9 cellular contexts compared by ENCODE assay signal in the genomic region with DNA sequence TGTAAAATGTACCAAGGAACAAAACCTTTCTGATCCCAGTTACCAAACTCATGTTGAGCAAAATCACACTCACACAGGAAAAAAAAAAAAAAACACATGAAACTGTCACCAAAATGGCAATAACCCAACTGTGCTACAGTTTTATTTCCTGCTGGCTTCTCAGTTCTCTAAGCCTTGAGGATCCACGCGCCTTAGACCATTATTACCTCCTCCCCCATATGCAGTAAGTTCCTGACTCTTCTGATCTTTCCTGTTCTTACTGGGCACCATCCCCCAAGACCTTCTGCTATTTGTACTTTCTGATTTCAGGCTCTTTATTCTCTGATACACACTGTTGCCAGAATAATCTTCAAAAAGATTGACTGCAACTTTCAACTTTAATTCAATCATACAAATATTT.
DNase-seq lines count a peak whose midpoint lies in the region; ATAC-seq and TF ChIP-seq lines count a peak whose summit lies in the region.
"Had no signal": no experiment of that assay in that cellular context is flagged by ENCODE, and none has a peak within 500 bp of the region (broad histone marks: within the 10 kb centered on the region; RNA-seq: fewer than 3 reads in every experiment).

No MANE protein-coding gene starts in this region.

- POLR2A ChIA-PET in naive thymus-derived CD4-positive, alpha-beta T cell (lab: Charles Lee): interaction anchor here (0.7 to 1.0 kb wide), 3 partner anchors 11 to 435 kb away, joined by 3 to 5 read pairs (median 4); no protein-coding TSS in a partner anchor

- H3K27me3 Mint-ChIP-seq in activated T-cell treated with anti-CD3 and anti-CD28 coated beads, Interleukin-2, amount 50 U/mL, for 24 hours: no peaks in the 10 kb centered on the region
- H3K27me3 Mint-ChIP-seq in naive thymus-derived CD4-positive, alpha-beta T cell: no peaks in the 10 kb centered on the region

- H3K36me3 Mint-ChIP-seq in activated T-cell treated with anti-CD3 and anti-CD28 coated beads, Interleukin-2, amount 50 U/mL, for 24 hours (ENCODE audit: low read depth): peaks cover 65% of the 10 kb centered on the region
- peaks cover 0 to 30% (median 28%) of the 10 kb centered on the region in 5 donors for H3K36me3 Mint-ChIP-seq in naive thymus-derived CD4-positive, alpha-beta T cell

- peaks cover 10 to 14% of the 10 kb centered on the region in 2 donors for H3K36me3 ChIP-seq in ascending aorta
- peaks cover 0 to 13% (median 0%) of the 10 kb centered on the region in 3 experiments for H3K36me3 ChIP-seq in naive thymus-derived CD4-positive, alpha-beta T cell (ENCODE audit: control insufficient read depth in 2 of 3, insufficient read depth in 3 of 3, low read length in 3 of 3)

- CTCF ChIA-PET in naive thymus-derived CD4-positive, alpha-beta T cell (lab: Charles Lee): no interaction called here

- intact Hi-C loops in ascending aorta (cut with DNase I): loop anchor here (2.0 kb wide), 1 partner anchor 15 kb away; no protein-coding TSS in a partner anchor
- intact Hi-C loops in naive thymus-derived CD4-positive, alpha-beta T cell (cut with micrococcal nuclease): loop anchor here (1.0 to 5.0 kb wide), 3 partner anchors 10 to 35 kb away; no protein-coding TSS in a partner anchor

- H3K27me3 ChIP-seq in ascending aorta: no peaks in the 10 kb centered on the region
- no peaks in the 10 kb centered on the region for H3K27me3 ChIP-seq in naive thymus-derived CD4-positive, alpha-beta T cell (ENCODE audit: control insufficient read depth in 2 of 2, insufficient read depth in 2 of 2, low read length in 2 of 2)

- H3K4me1 Mint-ChIP-seq in activated T-cell treated with anti-CD3 and anti-CD28 coated beads, Interleukin-2, amount 50 U/mL, for 24 hours (ENCODE audit: low read depth): peaks cover 68% of the 10 kb centered on the region
- peaks cover 48 to 77% (median 69%) of the 10 kb centered on the region in 7 donors for H3K4me1 Mint-ChIP-seq in naive thymus-derived CD4-positive, alpha-beta T cell

- TF ChIP-seq CTCF in ascending aorta (IDR thresholded peaks at IDR 0.05): no peak

- H3K9me3 ChIP-seq in ascending aorta: no peaks in the 10 kb centered on the region
- no peaks in the 10 kb centered on the region for H3K9me3 ChIP-seq in naive thymus-derived CD4-positive, alpha-beta T cell (ENCODE audit: control insufficient read depth in 2 of 3, low read length in 3 of 3)

- H3K4me1 ChIP-seq in ascending aorta: peaks cover 12 to 64% of the 10 kb centered on the region in 2 donors
- H3K4me1 ChIP-seq in naive thymus-derived CD4-positive, alpha-beta T cell (ENCODE audit: control insufficient read depth in 2 of 2, insufficient read depth in 2 of 2, low read length in 2 of 2): peaks cover 38 to 41% of the 10 kb centered on the region in 2 donors

- peak overlapping the region; percentile 84 for H3K27ac Mint-ChIP-seq in activated T-cell treated with anti-CD3 and anti-CD28 coated beads, Interleukin-2, amount 50 U/mL, for 24 hours
- H3K27ac Mint-ChIP-seq in naive thymus-derived CD4-positive, alpha-beta T cell: peak overlapping the region; percentile 36 to 95 (median 85)

- DNase-seq in activated T-cell treated with anti-CD3 and anti-CD28 coated beads, Interleukin-2, amount 50 U/mL, for 24 hours: no peak
- no peak for DNase-seq in activated T-cell treated with anti-CD3 and anti-CD28 coated beads, Interleukin-2, amount 50 U/mL, for 1 hour
- DNase-seq in ascending aorta (ENCODE audit: low spot score in 2 of 2) (peak in 1 of 2 donors; percentile 55), NCI-H2107 (lab: John Stamatoyannopoulos, UW) (no peak), NCI-H1105 (lab: John Stamatoyannopoulos, UW) (no peak)
- no peak for DNase-seq in naive thymus-derived CD4-positive, alpha-beta T cell

- H3K4me3 Mint-ChIP-seq in activated T-cell treated with anti-CD3 and anti-CD28 coated beads, Interleukin-2, amount 50 U/mL, for 24 hours: peak overlapping the region; percentile 2
- H3K4me3 Mint-ChIP-seq in naive thymus-derived CD4-positive, alpha-beta T cell: peak overlapping the region in 9 of 10 donors; percentile 26 to 94 (median 46)

- no peaks in the 10 kb centered on the region for H3K9me3 Mint-ChIP-seq in activated T-cell treated with anti-CD3 and anti-CD28 coated beads, Interleukin-2, amount 50 U/mL, for 24 hours
- peaks cover 0 to 4% (median 0%) of the 10 kb centered on the region in 11 donors for H3K9me3 Mint-ChIP-seq in naive thymus-derived CD4-positive, alpha-beta T cell

- peak overlapping the region in 1 of 2 donors; percentile 39 for H3K4me3 ChIP-seq in ascending aorta
- H3K4me3 ChIP-seq in naive thymus-derived CD4-positive, alpha-beta T cell (ENCODE audit: low read length): no peak overlapping the region

- ATAC-seq in HG03521 (IDR thresholded peaks at IDR 0.05; ENCODE audit: unreplicated experiment): peak; percentile 34
- ATAC-seq in naive thymus-derived CD4-positive, alpha-beta T cell: peak; percentile 38
- ATAC-seq in GM19023 (IDR thresholded peaks at IDR 0.05; ENCODE audit: unreplicated experiment): no peak

- peak overlapping the region; percentile 28 to 57 for H3K27ac ChIP-seq in ascending aorta
- H3K27ac ChIP-seq in naive thymus-derived CD4-positive, alpha-beta T cell (ENCODE audit: low read depth, low read length): peak overlapping the region; percentile 10
- H3K27ac ChIP-seq: C4-2B had no signal
